8 cellular contexts compared by ENCODE assay signal in the genomic region with DNA sequence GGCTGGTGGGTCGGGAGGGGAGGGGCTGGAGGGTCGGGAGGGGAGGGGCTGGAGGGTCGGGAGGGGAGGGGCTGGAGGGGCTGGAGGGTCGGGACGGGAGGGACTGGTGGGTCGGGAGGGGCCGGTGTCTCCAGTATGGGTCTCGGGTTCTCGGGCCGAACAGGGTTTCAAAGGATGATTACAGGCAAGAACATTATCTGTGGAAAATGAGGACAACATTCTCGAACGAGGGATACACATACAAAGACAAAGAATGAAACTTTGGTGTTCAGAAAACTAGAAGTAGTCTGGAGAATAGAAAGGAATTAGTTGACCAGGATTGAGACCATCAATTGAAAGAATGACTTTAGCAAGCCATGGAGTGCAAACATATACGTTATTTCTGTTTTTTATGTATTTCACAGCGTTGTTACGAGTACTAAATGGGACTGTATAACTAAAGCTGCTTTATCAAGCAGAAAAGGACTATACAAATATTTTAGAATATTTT. TPM values are rescaled to one million over a fixed set of nuclear protein-coding genes. Genes with fewer than 3 reads are reported as not detected.
DNase-seq lines count a peak whose midpoint lies in the region; ATAC-seq and TF ChIP-seq lines count a peak whose summit lies in the region.

No MANE protein-coding gene starts in this region.

- ATAC-seq in GM19023 (IDR thresholded peaks at IDR 0.05; ENCODE audit: unreplicated experiment): no peak

- H3K4me1 ChIP-seq in fibroblast of lung (ENCODE audit: control insufficient read depth, extremely low read depth, insufficient read depth, low read length) (no peaks in the 10 kb centered on the region), rectal smooth muscle tissue (ENCODE audit: control insufficient read depth, insufficient read depth, low read length) (peaks cover 6% of the 10 kb centered on the region)

- TF ChIP-seq CTCF in GM06990 (IDR thresholded peaks at IDR 0.05; ENCODE audit: insufficient read depth, low read length, poor library complexity, severe bottlenecking) (no peak), fibroblast of lung (conservative IDR thresholded peaks at IDR 0.05 in 1 of 2, IDR thresholded peaks at IDR 0.05 in 1 of 2; ENCODE audit: low read depth in 1 of 2, low read length in 2 of 2) (no peak)

- peak overlapping the region; percentile 64 for H2AFZ ChIP-seq in fibroblast of lung (ENCODE audit: low read length)

- peak overlapping the region; percentile 69 for H3K4me2 ChIP-seq in fibroblast of lung (ENCODE audit: extremely low read depth, insufficient read depth, low read length)

- H3K27ac ChIP-seq in SK-N-MC (peak overlapping the region; percentile 75), fibroblast of lung (ENCODE audit: insufficient read depth, low read length) (peak overlapping the region; percentile 96), rectal smooth muscle tissue (ENCODE audit: low read depth, low read length) (peak overlapping the region; percentile 65)

- H3K27me3 ChIP-seq in GM06990 (replicated peaks; ENCODE audit: control insufficient read depth, insufficient read depth, low read length): no peaks in the 10 kb centered on the region
- H3K27me3 ChIP-seq in fibroblast of lung (ENCODE audit: control insufficient read depth, insufficient read depth, low read length): no peaks in the 10 kb centered on the region
- no peaks in the 10 kb centered on the region for H3K27me3 ChIP-seq in rectal smooth muscle tissue (ENCODE audit: control insufficient read depth, insufficient read depth, low read length)

- no peaks in the 10 kb centered on the region for H4K20me1 ChIP-seq in fibroblast of lung (ENCODE audit: control insufficient read depth, extremely low read depth, insufficient read depth, low read length)

- DNase-seq in GM06990 (ENCODE audit: extremely low read depth, insufficient read length): no peak
- DNase-seq in SK-N-MC (ENCODE audit: low read depth, low spot score): no peak
- no peak for DNase-seq in fibroblast of lung (ENCODE audit: low read depth in 2 of 2)
- DNase-seq in CD1c-positive myeloid dendritic cell (ENCODE audit: extremely low spot score): no peak
- no peak for DNase-seq in NCI-H2227 (lab: John Stamatoyannopoulos, UW; ENCODE audit: unreplicated experiment)
- no peak for DNase-seq in NCI-H1436 treated with DMSO at 0.1 percent for 48 hours (lab: John Stamatoyannopoulos, UW)

- H3K9me3 ChIP-seq in SK-N-MC (ENCODE audit: low read depth, low read length) (no peaks in the 10 kb centered on the region), fibroblast of lung (ENCODE audit: control insufficient read depth, insufficient read depth, low read depth, low read length) (no peaks in the 10 kb centered on the region)

- peaks cover 26% of the 10 kb centered on the region for H3K79me2 ChIP-seq in fibroblast of lung (ENCODE audit: control insufficient read depth, insufficient read depth, low read length)

- peak overlapping the region; percentile 89 for H3K4me3 ChIP-seq in GM06990 (replicated peaks; ENCODE audit: low read depth, low read length)
- peak overlapping the region; percentile 97 for H3K4me3 ChIP-seq in SK-N-MC
- H3K4me3 ChIP-seq in fibroblast of lung (replicated peaks in 1 of 4; ENCODE audit: control extremely low read depth in 1 of 4, insufficient read depth in 1 of 4, low read depth in 3 of 4, low read length in 4 of 4): peak overlapping the region; percentile 37 to 98 (median 58)
- H3K4me3 ChIP-seq in rectal smooth muscle tissue (ENCODE audit: low read length): peak overlapping the region; percentile 57

- H3K36me3 ChIP-seq in GM06990 (ENCODE audit: control insufficient read depth, insufficient read depth, low read length) (no peaks in the 10 kb centered on the region), SK-N-MC (ENCODE audit: insufficient read depth, low read length) (peaks cover 13% of the 10 kb centered on the region; the same call in 1 of the 2 replicates), fibroblast of lung (ENCODE audit: control insufficient read depth, insufficient read depth, low read length) (no peaks in the 10 kb centered on the region), rectal smooth muscle tissue (ENCODE audit: control insufficient read depth, insufficient read depth, low read length) (peaks cover 3% of the 10 kb centered on the region)

- peak overlapping the region; percentile 74 for H3K9ac ChIP-seq in SK-N-MC (ENCODE audit: insufficient read length)
- H3K9ac ChIP-seq in fibroblast of lung (ENCODE audit: insufficient read depth, low read length): peak overlapping the region; percentile 46
- no peak overlapping the region for H3K9ac ChIP-seq in rectal smooth muscle tissue (ENCODE audit: low read length)

RNA-seq across cellular contexts. Expression of a gene that starts 0.4 kb away (rescaled TPM):
- total RNA-seq in fibroblast of lung: 7.4 and 12.3 TPM in 2 replicates
- 29.5 and 33.1 TPM in 2 replicates for polyA plus RNA-seq in fibroblast of lung
- 26.9 and 30.6 TPM in 2 replicates for polyA plus RNA-seq in fibroblast of lung (2012)
- 32.0 TPM in 1 of 2 replicates, not detected in the other for polyA minus RNA-seq in fibroblast of lung (ENCODE audit: low replicate concordance)

RNA-seq across cellular contexts. Expression of a gene that starts 25.1 kb away (rescaled TPM):
- 108 and 109 TPM in 2 replicates for total RNA-seq in fibroblast of lung
- polyA plus RNA-seq in fibroblast of lung: 89.1 and 109 TPM in 2 replicates
- polyA plus RNA-seq in fibroblast of lung (2012): 127 and 156 TPM in 2 replicates
- polyA minus RNA-seq in fibroblast of lung (ENCODE audit: low replicate concordance): 9.9 and 11.1 TPM in 2 replicates
